In the genomic region with DNA sequence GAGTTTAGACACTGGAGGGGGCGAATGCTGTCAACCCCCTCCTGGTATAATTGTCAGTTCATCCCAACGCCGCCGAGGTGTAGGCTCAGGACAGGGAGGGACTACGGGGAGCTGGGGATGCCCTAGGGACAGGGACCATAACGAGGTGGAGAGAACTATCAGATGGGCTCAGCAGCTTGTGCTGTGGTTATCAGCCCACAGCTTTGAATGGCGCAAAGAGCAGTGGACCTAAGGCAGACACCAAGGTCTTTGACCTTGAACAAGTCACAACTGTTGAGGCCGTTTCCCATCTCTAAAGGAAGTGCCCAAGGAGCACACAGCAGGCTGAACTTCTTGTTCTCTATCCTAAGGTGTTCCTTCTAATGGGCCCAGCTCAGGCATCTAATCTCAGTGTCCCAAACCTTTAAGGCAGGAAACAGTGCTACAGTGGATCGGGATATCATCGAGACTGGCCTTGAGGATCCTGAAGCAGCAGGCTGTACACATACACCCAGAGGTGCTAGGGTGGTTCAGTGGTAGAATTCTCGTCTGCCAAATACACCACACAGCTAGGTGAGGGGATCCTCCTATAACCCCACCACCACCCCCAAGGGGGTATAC, we compare ENCODE assay signal across 6 cellular contexts. TPM values are rescaled to one million over a fixed set of nuclear protein-coding genes. Genes with fewer than 3 reads are reported as not detected.
A peak's percentile ranks its signal among the peaks of the same experiment; 100 is the strongest.
DNase-seq lines count a peak whose midpoint lies in the region; ATAC-seq and TF ChIP-seq lines count a peak whose summit lies in the region.

No MANE protein-coding gene starts in this region.

- H3K9me3 ChIP-seq in mononuclear cell (ENCODE audit: low read depth, low read length) = no peaks in the 10 kb centered on the region

- peaks cover 12% of the 10 kb centered on the region; the same call in 1 of the 2 replicates for H3K4me1 ChIP-seq in GM23338 (ENCODE audit: insufficient read depth)
- peaks cover 41% of the 10 kb centered on the region for H3K4me1 ChIP-seq in mononuclear cell (ENCODE audit: insufficient read depth, low read length)

- H3K36me3 Mint-ChIP-seq in GM23338 (ENCODE audit: low read depth) = peaks cover 64% of the 10 kb centered on the region
- H3K36me3 Mint-ChIP-seq in activated naive CD8-positive, alpha-beta T cell treated with anti-CD3 and anti-CD28 coated beads, Interleukin-2, amount 50 U/mL, for 24 hours (ENCODE audit: low read depth) = peaks cover 59% of the 10 kb centered on the region

- peak overlapping the region; percentile 92 for H3K4me2 ChIP-seq in GM23338

- peaks cover 17% of the 10 kb centered on the region for H4K20me1 ChIP-seq in GM23338 (replicated peaks; ENCODE audit: insufficient read depth)

- H3K79me2 ChIP-seq in GM23338 (replicated peaks; ENCODE audit: insufficient read depth) = peaks cover 19% of the 10 kb centered on the region

- H3K4me1 Mint-ChIP-seq in GM23338 = peaks cover 18% of the 10 kb centered on the region
- peaks cover 56% of the 10 kb centered on the region for H3K4me1 Mint-ChIP-seq in activated naive CD8-positive, alpha-beta T cell treated with anti-CD3 and anti-CD28 coated beads, Interleukin-2, amount 50 U/mL, for 24 hours

- H2AFZ ChIP-seq in GM23338 = peak overlapping the region; percentile 9; the same call in 1 of the 2 replicates

- H3F3A ChIP-seq in GM23338 (replicated peaks; ENCODE audit: low read depth) = peaks cover 57% of the 10 kb centered on the region

- peaks cover 4% of the 10 kb centered on the region; the same call in 2 of the 3 replicates for H3K9me3 Mint-ChIP-seq in GM23338
- no peaks in the 10 kb centered on the region for H3K9me3 Mint-ChIP-seq in activated naive CD8-positive, alpha-beta T cell treated with anti-CD3 and anti-CD28 coated beads, Interleukin-2, amount 50 U/mL, for 24 hours

- peaks cover 27% of the 10 kb centered on the region for H3K27me3 Mint-ChIP-seq in GM23338 (ENCODE audit: insufficient read depth, low read depth, poor library complexity)
- H3K27me3 Mint-ChIP-seq in activated naive CD8-positive, alpha-beta T cell treated with anti-CD3 and anti-CD28 coated beads, Interleukin-2, amount 50 U/mL, for 24 hours = peaks cover 4% of the 10 kb centered on the region

- H3K27ac ChIP-seq in GM23338 (ENCODE audit: low read depth) = 0 out of 2 replicates have a peak overlapping the region, but pooled peaks have one; percentile 75

- ATAC-seq in GM23338 = peak; percentile 14
- ATAC-seq in activated naive CD8-positive, alpha-beta T cell treated with anti-CD3 and anti-CD28 coated beads, Interleukin-2, amount 50 U/mL, for 24 hours = no peak

- no peaks in the 10 kb centered on the region for H3K9me2 ChIP-seq in GM23338 (ENCODE audit: insufficient read depth)

- H3K4me3 ChIP-seq in GM23338 = peak overlapping the region; percentile 63
- peak overlapping the region; percentile 97 for H3K4me3 ChIP-seq in mononuclear cell (ENCODE audit: low read length)

- TF ChIP-seq CTCF in GM23338 (conservative IDR thresholded peaks at IDR 0.05; ENCODE audit: low read depth in 2 of 2) = no peak

- peak overlapping the region; percentile 94 for H3K27ac Mint-ChIP-seq in GM23338
- peak overlapping the region; percentile 92 for H3K27ac Mint-ChIP-seq in activated naive CD8-positive, alpha-beta T cell treated with anti-CD3 and anti-CD28 coated beads, Interleukin-2, amount 50 U/mL, for 24 hours

- H3K27me3 ChIP-seq in GM23338 (ENCODE audit: insufficient read depth) (no peaks in the 10 kb centered on the region), mononuclear cell (ENCODE audit: insufficient read depth, low read length) (no peaks in the 10 kb centered on the region)

- DNase-seq in GM23338 (ENCODE audit: low spot score) (no peak), COLO829 (ENCODE audit: low spot score) (no peak)
- peak; percentile 17 for DNase-seq in activated naive CD8-positive, alpha-beta T cell treated with anti-CD3 and anti-CD28 coated beads, Interleukin-2, amount 50 U/mL, for 24 hours
- DNase-seq in stimulated activated CD4-positive, alpha-beta T cell treated with anti-CD3 and anti-CD28 coated beads, Interleukin-4, amount 100 ng/mL, for 24 hours = no peak
- no peak for DNase-seq in activated CD8-positive, alpha-beta memory T cell treated with anti-CD3 and anti-CD28 coated beads, Interleukin-2, amount 50 U/mL, for 4 hours

- peaks cover 35% of the 10 kb centered on the region for H3K36me3 ChIP-seq in GM23338 (ENCODE audit: insufficient read depth)

- peak overlapping the region; percentile 98 for H3K4me3 Mint-ChIP-seq in GM23338
- H3K4me3 Mint-ChIP-seq in activated naive CD8-positive, alpha-beta T cell treated with anti-CD3 and anti-CD28 coated beads, Interleukin-2, amount 50 U/mL, for 24 hours = peak overlapping the region; percentile 96

TF ChIP-seq in GM23338, 12 proteins besides CTCF, POLR2A, EP300 and RAD21 (continues in another document):
- TF ChIP-seq STAT1 (IDR thresholded peaks at IDR 0.05; ENCODE audit: unreplicated experiment) (no peak), ZNF331 (CRISPR knock-in tag; IDR thresholded peaks at IDR 0.05; ENCODE audit: low read depth) (no peak), EZH2 (IDR thresholded peaks at IDR 0.05; ENCODE audit: low read depth, unreplicated experiment) (no peak), EZH2phosphoT487 (IDR thresholded peaks at IDR 0.05; ENCODE audit: unreplicated experiment) (no peak), POLR2AphosphoS5 (IDR thresholded peaks at IDR 0.05; ENCODE audit: low read depth) (no peak)
- TF ChIP-seq, protein P1, sequence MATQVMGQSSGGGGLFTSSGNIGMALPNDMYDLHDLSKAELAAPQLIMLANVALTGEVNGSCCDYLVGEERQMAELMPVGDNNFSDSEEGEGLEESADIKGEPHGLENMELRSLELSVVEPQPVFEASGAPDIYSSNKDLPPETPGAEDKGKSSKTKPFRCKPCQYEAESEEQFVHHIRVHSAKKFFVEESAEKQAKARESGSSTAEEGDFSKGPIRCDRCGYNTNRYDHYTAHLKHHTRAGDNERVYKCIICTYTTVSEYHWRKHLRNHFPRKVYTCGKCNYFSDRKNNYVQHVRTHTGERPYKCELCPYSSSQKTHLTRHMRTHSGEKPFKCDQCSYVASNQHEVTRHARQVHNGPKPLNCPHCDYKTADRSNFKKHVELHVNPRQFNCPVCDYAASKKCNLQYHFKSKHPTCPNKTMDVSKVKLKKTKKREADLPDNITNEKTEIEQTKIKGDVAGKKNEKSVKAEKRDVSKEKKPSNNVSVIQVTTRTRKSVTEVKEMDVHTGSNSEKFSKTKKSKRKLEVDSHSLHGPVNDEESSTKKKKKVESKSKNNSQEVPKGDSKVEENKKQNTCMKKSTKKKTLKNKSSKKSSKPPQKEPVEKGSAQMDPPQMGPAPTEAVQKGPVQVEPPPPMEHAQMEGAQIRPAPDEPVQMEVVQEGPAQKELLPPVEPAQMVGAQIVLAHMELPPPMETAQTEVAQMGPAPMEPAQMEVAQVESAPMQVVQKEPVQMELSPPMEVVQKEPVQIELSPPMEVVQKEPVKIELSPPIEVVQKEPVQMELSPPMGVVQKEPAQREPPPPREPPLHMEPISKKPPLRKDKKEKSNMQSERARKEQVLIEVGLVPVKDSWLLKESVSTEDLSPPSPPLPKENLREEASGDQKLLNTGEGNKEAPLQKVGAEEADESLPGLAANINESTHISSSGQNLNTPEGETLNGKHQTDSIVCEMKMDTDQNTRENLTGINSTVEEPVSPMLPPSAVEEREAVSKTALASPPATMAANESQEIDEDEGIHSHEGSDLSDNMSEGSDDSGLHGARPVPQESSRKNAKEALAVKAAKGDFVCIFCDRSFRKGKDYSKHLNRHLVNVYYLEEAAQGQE (IDR thresholded peaks at IDR 0.05; ENCODE audit: unreplicated experiment) = no peak

RNA-seq across cellular contexts. Expression of a gene that starts 1.0 kb away (rescaled TPM):
- total RNA-seq in GM23338 (2014; rRNA removed; shearing (Covaris generic)) = 15.2 and 22.2 TPM in 2 replicates
- polyA plus RNA-seq in GM23338 (2016; fragmentation: Nextera tagmentation; extraction: Ambion mirVana) = 12.8 and 14.0 TPM in 2 replicates
- 3.3 TPM for total RNA-seq in mononuclear cell

RNA-seq across cellular contexts. Expression of a gene that starts 9.3 kb away (rescaled TPM):
- 93.6 and 102 TPM in 2 replicates for total RNA-seq in GM23338 (2014; rRNA removed; shearing (Covaris generic))
- polyA plus RNA-seq in GM23338 (2016; fragmentation: Nextera tagmentation; extraction: Ambion mirVana) = 22.1 and 22.9 TPM in 2 replicates
- total RNA-seq in mononuclear cell = 102 TPM

RNA-seq across cellular contexts. Expression of a gene that starts 18.6 kb away (rescaled TPM):
- total RNA-seq in GM23338 (2014; rRNA removed; shearing (Covaris generic)) = 1,200 and 1,316 TPM in 2 replicates
- polyA plus RNA-seq in GM23338 (2016; fragmentation: Nextera tagmentation; extraction: Ambion mirVana) = 696 and 736 TPM in 2 replicates
- total RNA-seq in mononuclear cell = 2,066 TPM

RNA-seq across cellular contexts. Expression of a gene that starts 20.3 kb away (rescaled TPM):
- 17.1 and 19.3 TPM in 2 replicates for total RNA-seq in GM23338 (2014; rRNA removed; shearing (Covaris generic))
- 15.4 and 15.5 TPM in 2 replicates for polyA plus RNA-seq in GM23338 (2016; fragmentation: Nextera tagmentation; extraction: Ambion mirVana)
- 32.2 TPM for total RNA-seq in mononuclear cell

RNA-seq across cellular contexts. Expression of a gene that starts 20.7 kb away (rescaled TPM):
- 0.24 TPM in 1 of 2 replicates, not detected in the other for total RNA-seq in GM23338 (2014; rRNA removed; shearing (Covaris generic))
- polyA plus RNA-seq in GM23338 (2016; fragmentation: Nextera tagmentation; extraction: Ambion mirVana) = 0.65 and 0.89 TPM in 2 replicates
- total RNA-seq in mononuclear cell = 1.3 TPM
